ENCODE assay signal across 35 cellular contexts in genomic region chr5:154378134-154378533, GRCh38.
"Had no signal": no experiment of that assay in that cellular context is flagged by ENCODE, and none has a peak within 500 bp of the region (broad histone marks: within the 10 kb centered on the region; RNA-seq: fewer than 3 reads in every experiment).

No MANE protein-coding gene starts in this region.

- H3K4me1 Mint-ChIP-seq: activated CD4-positive, alpha-beta T cell treated with anti-CD3 and anti-CD28 coated beads for 36 hours; activated CD4-positive, alpha-beta T cell treated with anti-CD3 and anti-CD28 coated beads, Interleukin-2, amount 10 ng/mL, durations not matched to agents 24 days and 14 days; activated CD8-positive, alpha-beta memory T cell treated with anti-CD3 and anti-CD28 coated beads, Interleukin-2, amount 10 ng/mL, durations not matched to agents 7 days and 5 days; activated naive CD4-positive, alpha-beta T cell treated with anti-CD3 and anti-CD28 coated beads, Interleukin-2, amount 50 U/mL, for 24 hours; activated naive CD8-positive, alpha-beta T cell treated with anti-CD3 and anti-CD28 coated beads for 36 hours; activated naive CD8-positive, alpha-beta T cell treated with anti-CD3 and anti-CD28 coated beads, Interleukin-2, amount 50 U/mL, for 24 hours had no signal

- H3K9me3 Mint-ChIP-seq: activated CD4-positive, alpha-beta memory T cell treated with anti-CD3 and anti-CD28 coated beads for 36 hours; activated naive CD4-positive, alpha-beta T cell treated with anti-CD3 and anti-CD28 coated beads for 36 hours; activated naive CD4-positive, alpha-beta T cell treated with anti-CD3 and anti-CD28 coated beads, Interleukin-2, amount 50 U/mL, for 24 hours; activated naive CD8-positive, alpha-beta T cell treated with anti-CD3 and anti-CD28 coated beads for 36 hours; activated naive CD8-positive, alpha-beta T cell treated with anti-CD3 and anti-CD28 coated beads, Interleukin-2, amount 50 U/mL, for 24 hours; effector memory CD8-positive, alpha-beta T cell had no signal

- H3K4me3 Mint-ChIP-seq: activated CD4-positive, alpha-beta memory T cell treated with anti-CD3 and anti-CD28 coated beads for 36 hours; activated CD4-positive, alpha-beta T cell treated with anti-CD3 and anti-CD28 coated beads for 36 hours; activated CD4-positive, alpha-beta T cell treated with anti-CD3 and anti-CD28 coated beads, Interleukin-2, amount 10 ng/mL, durations not matched to agents 24 days and 14 days; activated CD8-positive, alpha-beta memory T cell treated with anti-CD3 and anti-CD28 coated beads, Interleukin-2, amount 10 ng/mL, durations not matched to agents 7 days and 5 days; activated CD8-positive, alpha-beta T cell treated with anti-CD3 and anti-CD28 coated beads, Interleukin-2, amount 10 ng/mL, durations not matched to agents 7 days and 5 days; activated naive CD4-positive, alpha-beta T cell treated with anti-CD3 and anti-CD28 coated beads for 36 hours; activated naive CD4-positive, alpha-beta T cell treated with anti-CD3 and anti-CD28 coated beads, Interleukin-2, amount 50 U/mL, for 24 hours; activated naive CD8-positive, alpha-beta T cell treated with anti-CD3 and anti-CD28 coated beads for 36 hours; activated naive CD8-positive, alpha-beta T cell treated with anti-CD3 and anti-CD28 coated beads, Interleukin-2, amount 50 U/mL, for 24 hours; activated T-helper 1 cell treated with anti-CD3 and anti-CD28 coated beads, Interleukin-12 subunit alpha, Interleukin-12 subunit beta, Interleukin-2, Interleukin-4 antibody, amounts not matched to agents 30 ng/mL and 10 ng/mL and 1 ng/mL, durations not matched to agents 14 hours and 24 hours and 36 hours; effector memory CD8-positive, alpha-beta T cell; T-helper 1 cell treated with Interleukin-12 subunit alpha and Interleukin-12 subunit beta and Interleukin-4 antibody, amounts not matched to agents 30 μg/mL and 1 μg/mL, for 36 hours; T-helper 2 cell treated with Interferon-gamma antibody and Interleukin-4, amounts not matched to agents 5 μg/mL and 100 μg/mL, for 36 hours had no signal

- ATAC-seq: activated CD4-positive, alpha-beta T cell treated with anti-CD3 and anti-CD28 coated beads for 36 hours; activated CD8-positive, alpha-beta memory T cell treated with anti-CD3 and anti-CD28 coated beads, Interleukin-2, amount 10 ng/mL, durations not matched to agents 7 days and 5 days; activated CD8-positive, alpha-beta T cell treated with anti-CD3 and anti-CD28 coated beads, Interleukin-2, amount 10 ng/mL, durations not matched to agents 7 days and 5 days; activated naive CD8-positive, alpha-beta T cell treated with anti-CD3 and anti-CD28 coated beads, Interleukin-2, amount 50 U/mL, for 24 hours; body of pancreas; effector memory CD8-positive, alpha-beta T cell; foreskin keratinocyte; gastrocnemius medialis; heart left ventricle had no signal

- H3K27ac Mint-ChIP-seq: activated CD4-positive, alpha-beta memory T cell treated with anti-CD3 and anti-CD28 coated beads for 36 hours; activated CD4-positive, alpha-beta T cell treated with anti-CD3 and anti-CD28 coated beads for 36 hours; activated CD4-positive, alpha-beta T cell treated with anti-CD3 and anti-CD28 coated beads, Interleukin-2, amount 10 ng/mL, durations not matched to agents 24 days and 14 days; activated CD8-positive, alpha-beta memory T cell treated with anti-CD3 and anti-CD28 coated beads, Interleukin-2, amount 10 ng/mL, durations not matched to agents 7 days and 5 days; activated CD8-positive, alpha-beta T cell treated with anti-CD3 and anti-CD28 coated beads, Interleukin-2, amount 10 ng/mL, durations not matched to agents 7 days and 5 days; activated naive CD4-positive, alpha-beta T cell treated with anti-CD3 and anti-CD28 coated beads for 36 hours; activated naive CD4-positive, alpha-beta T cell treated with anti-CD3 and anti-CD28 coated beads, Interleukin-2, amount 50 U/mL, for 24 hours; activated naive CD8-positive, alpha-beta T cell treated with anti-CD3 and anti-CD28 coated beads for 36 hours; activated naive CD8-positive, alpha-beta T cell treated with anti-CD3 and anti-CD28 coated beads, Interleukin-2, amount 50 U/mL, for 24 hours; activated T-helper 1 cell treated with anti-CD3 and anti-CD28 coated beads, Interleukin-12 subunit alpha, Interleukin-12 subunit beta, Interleukin-2, Interleukin-4 antibody, amounts not matched to agents 30 ng/mL and 10 ng/mL and 1 ng/mL, durations not matched to agents 14 hours and 24 hours and 36 hours; activated T-helper 2 cell treated with anti-CD3 and anti-CD28 coated beads, Interferon-gamma antibody, Interleukin-2, Interleukin-4, amounts not matched to agents 10 μg/mL and 5 μg/mL and 100 μg/mL, durations not matched to agents 14 hours and 24 hours and 36 hours; effector memory CD8-positive, alpha-beta T cell; T-helper 1 cell treated with Interleukin-12 subunit alpha and Interleukin-12 subunit beta and Interleukin-4 antibody, amounts not matched to agents 30 μg/mL and 1 μg/mL, for 36 hours; T-helper 2 cell treated with Interferon-gamma antibody and Interleukin-4, amounts not matched to agents 5 μg/mL and 100 μg/mL, for 36 hours had no signal

- DNase-seq: activated CD4-positive, alpha-beta memory T cell treated with anti-CD3 and anti-CD28 coated beads for 36 hours; activated CD4-positive, alpha-beta T cell treated with anti-CD3 and anti-CD28 coated beads for 36 hours; activated CD4-positive, alpha-beta T cell treated with anti-CD3 and anti-CD28 coated beads, Interleukin-2, amount 10 ng/mL, durations not matched to agents 24 days and 14 days; activated CD4-positive, CD25-positive, alpha-beta regulatory T cell; activated CD4-positive, CD25-positive, alpha-beta regulatory T cell treated with anti-CD3 and anti-CD28 coated beads, Interleukin-2, amount 50 U/mL, for 72 hours; activated CD8-positive, alpha-beta memory T cell treated with anti-CD3 and anti-CD28 coated beads, Interleukin-2, amount 10 ng/mL, durations not matched to agents 7 days and 5 days; activated CD8-positive, alpha-beta memory T cell treated with anti-CD3 and anti-CD28 coated beads, Interleukin-2, amount 50 U/mL, for 4 hours; activated CD8-positive, alpha-beta T cell treated with anti-CD3 and anti-CD28 coated beads, Interleukin-2, amount 10 ng/mL, durations not matched to agents 7 days and 5 days; activated effector memory CD4-positive, alpha-beta T cell treated with anti-CD3 and anti-CD28 coated beads, Interleukin-2, amount 50 U/mL, for 16 hours; activated naive CD4-positive, alpha-beta T cell treated with anti-CD3 and anti-CD28 coated beads for 36 hours; activated naive CD8-positive, alpha-beta T cell treated with anti-CD3 and anti-CD28 coated beads for 36 hours; activated naive CD8-positive, alpha-beta T cell treated with anti-CD3 and anti-CD28 coated beads, Interleukin-2, amount 50 U/mL, for 24 hours; activated T-cell treated with anti-CD3 and anti-CD28 coated beads, Interleukin-2, amount 50 U/mL, for 1 hour; activated T-cell treated with anti-CD3 and anti-CD28 coated beads, Interleukin-2, amount 50 U/mL, for 48 hours; adrenal gland; amygdala; aorta; body of pancreas; caudate nucleus; cortex of kidney; dermis blood vessel endothelial cell; effector CD4-positive, alpha-beta T cell; effector memory CD8-positive, alpha-beta T cell; erythroblast; foreskin keratinocyte; gastrocnemius medialis; glutamatergic neuron; heart left ventricle; T1000; WERI-Rb-1 had no signal
